ENCODE assay signal across 9 cellular contexts in the genomic region with DNA sequence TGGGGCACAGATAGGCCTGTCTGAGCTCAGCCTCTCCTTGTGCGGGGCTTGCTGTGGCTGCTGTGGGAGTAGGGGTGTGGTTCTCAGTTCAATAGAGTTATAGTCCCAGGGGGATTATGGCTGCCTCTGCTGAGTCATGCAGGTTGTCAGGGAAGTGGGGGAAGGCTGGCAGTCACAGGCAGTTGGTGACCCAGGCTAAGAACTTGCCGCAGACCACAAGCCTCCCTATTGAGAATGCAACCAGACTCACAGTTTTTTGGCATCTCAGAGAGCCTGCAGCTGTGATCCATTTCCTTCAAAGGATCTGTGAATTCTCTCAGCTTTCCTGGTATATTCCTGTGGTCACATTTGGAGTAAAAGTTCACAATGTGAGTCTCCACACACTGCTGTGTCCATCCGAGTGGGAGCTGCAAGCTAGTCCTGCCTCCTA.
DNase-seq lines count a peak whose midpoint lies in the region; ATAC-seq lines count a peak whose summit lies in the region.
"Had no signal": no experiment of that assay in that cellular context is flagged by ENCODE, and none has a peak within 500 bp of the region (broad histone marks: within the 10 kb centered on the region; RNA-seq: fewer than 3 reads in every experiment).

No MANE protein-coding gene starts in this region.

- H3K9me3 Mint-ChIP-seq in activated T-helper 1 cell treated with anti-CD3 and anti-CD28 coated beads, Interleukin-12 subunit alpha, Interleukin-12 subunit beta, Interleukin-2, Interleukin-4 antibody, amounts not matched to agents 30 ng/mL and 10 ng/mL and 1 ng/mL, durations not matched to agents 14 hours and 24 hours and 36 hours = peaks cover 8% of the 10 kb centered on the region

- intact Hi-C loops in activated T-helper 1 cell treated with anti-CD3 and anti-CD28 coated beads, Interleukin-12 subunit alpha, Interleukin-12 subunit beta, Interleukin-2, Interleukin-4 antibody, amounts not matched to agents 30 ng/mL and 10 ng/mL and 1 ng/mL, durations not matched to agents 14 hours and 24 hours and 36 hours (cut with micrococcal nuclease) = no loop called here

- DNase-seq in GF-D8 (lab: John Stamatoyannopoulos, UW) (peak; percentile 56), KG1 (lab: John Stamatoyannopoulos, UW) (peak; percentile 32), amniotic stem cell (lab: John Stamatoyannopoulos, UW) (peak; percentile 32), HCEC 1CT (no peak)
- peak; percentile 22 for DNase-seq in stimulated activated CD8-positive, alpha-beta memory T cell treated with anti-CD3 and anti-CD28 coated beads, Interleukin-4, amount 100 ng/mL, for 48 hours
- no peak for DNase-seq in activated T-helper 1 cell treated with anti-CD3 and anti-CD28 coated beads, Interleukin-12 subunit alpha, Interleukin-12 subunit beta, Interleukin-2, Interleukin-4 antibody, amounts not matched to agents 30 ng/mL and 10 ng/mL and 1 ng/mL, durations not matched to agents 14 hours and 24 hours and 36 hours (ENCODE audit: low spot score)

- H3K4me1 Mint-ChIP-seq in activated T-helper 1 cell treated with anti-CD3 and anti-CD28 coated beads, Interleukin-12 subunit alpha, Interleukin-12 subunit beta, Interleukin-2, Interleukin-4 antibody, amounts not matched to agents 30 ng/mL and 10 ng/mL and 1 ng/mL, durations not matched to agents 14 hours and 24 hours and 36 hours (ENCODE audit: low read depth) = no peaks in the 10 kb centered on the region

- no peaks in the 10 kb centered on the region for H3K36me3 Mint-ChIP-seq in activated T-helper 1 cell treated with anti-CD3 and anti-CD28 coated beads, Interleukin-12 subunit alpha, Interleukin-12 subunit beta, Interleukin-2, Interleukin-4 antibody, amounts not matched to agents 30 ng/mL and 10 ng/mL and 1 ng/mL, durations not matched to agents 14 hours and 24 hours and 36 hours (ENCODE audit: low read depth)

- peaks cover 2% of the 10 kb centered on the region for H3K27me3 Mint-ChIP-seq in activated T-helper 1 cell treated with anti-CD3 and anti-CD28 coated beads, Interleukin-12 subunit alpha, Interleukin-12 subunit beta, Interleukin-2, Interleukin-4 antibody, amounts not matched to agents 30 ng/mL and 10 ng/mL and 1 ng/mL, durations not matched to agents 14 hours and 24 hours and 36 hours (ENCODE audit: insufficient read depth)

- no peak overlapping the region for H3K4me3 Mint-ChIP-seq in activated T-helper 1 cell treated with anti-CD3 and anti-CD28 coated beads, Interleukin-12 subunit alpha, Interleukin-12 subunit beta, Interleukin-2, Interleukin-4 antibody, amounts not matched to agents 30 ng/mL and 10 ng/mL and 1 ng/mL, durations not matched to agents 14 hours and 24 hours and 36 hours
- H3K4me3 Mint-ChIP-seq: T-helper 1 cell treated with Interleukin-12 subunit alpha and Interleukin-12 subunit beta and Interleukin-4 antibody, amounts not matched to agents 30 μg/mL and 1 μg/mL, for 36 hours had no signal

- no peak overlapping the region for H3K27ac Mint-ChIP-seq in activated T-helper 1 cell treated with anti-CD3 and anti-CD28 coated beads, Interleukin-12 subunit alpha, Interleukin-12 subunit beta, Interleukin-2, Interleukin-4 antibody, amounts not matched to agents 30 ng/mL and 10 ng/mL and 1 ng/mL, durations not matched to agents 14 hours and 24 hours and 36 hours
- H3K27ac Mint-ChIP-seq: T-helper 1 cell treated with Interleukin-12 subunit alpha and Interleukin-12 subunit beta and Interleukin-4 antibody, amounts not matched to agents 30 μg/mL and 1 μg/mL, for 36 hours had no signal

- peak; percentile 88 for ATAC-seq in GM21576 (IDR thresholded peaks at IDR 0.05; ENCODE audit: unreplicated experiment)
- no peak for ATAC-seq in HG02840 (IDR thresholded peaks at IDR 0.05; ENCODE audit: low FRiP score, unreplicated experiment)

Comparison
In these comparisons a context has a peak if more than half of its experiments do, and no peak if none do; other contexts are left out.
1. DNase-seq: peak in GF-D8 (single experiment), KG1 (single experiment), amniotic stem cell (single experiment) and stimulated activated CD8-positive, alpha-beta memory T cell treated with anti-CD3 and anti-CD28 coated beads, Interleukin-4, amount 100 ng/mL, for 48 hours (single experiment); none in HCEC 1CT (single experiment) and activated T-helper 1 cell treated with anti-CD3 and anti-CD28 coated beads, Interleukin-12 subunit alpha, Interleukin-12 subunit beta, Interleukin-2, Interleukin-4 antibody, amounts not matched to agents 30 ng/mL and 10 ng/mL and 1 ng/mL, durations not matched to agents 14 hours and 24 hours and 36 hours (single experiment).